In genomic region chr5:4038994-4039393, GRCh38 we compare ENCODE assay signal across 34 cellular contexts.
"Had no signal": no experiment of that assay in that cellular context is flagged by ENCODE, and none has a peak within 500 bp of the region (broad histone marks: within the 10 kb centered on the region; RNA-seq: fewer than 3 reads in every experiment).

No MANE protein-coding gene starts in this region.

- H3K27ac ChIP-seq: KMS-11 had no signal

- H3K36me3 ChIP-seq: MG63 had no signal

- DNase-seq: Karpas-422, Kasumi-1, MG63, MM.1S, MV-4-11, NCI-H1048, NCI-H1092, NCI-H1092 treated with DMSO at 0.1 percent for 48 hours, NCI-H1105, NCI-H1105 treated with DMSO at 0.1 percent for 48 hours, NCI-H1417, NCI-H1417 treated with DMSO at 0.1 percent for 48 hours, NCI-H1436, NCI-H1436 treated with DMSO at 0.1 percent for 48 hours, NCI-H146, NCI-H1694, NCI-H1694 treated with DMSO at 0.1 percent for 48 hours, NCI-H187, NCI-H187 treated with DMSO at 0.1 percent for 48 hours, NCI-H1930, NCI-H2029, NCI-H2029 treated with DMSO at 0.1 percent for 48 hours, NCI-H2081, NCI-H2081 treated with DMSO at 0.1 percent for 48 hours, NCI-H2107, NCI-H2171, NCI-H2171 treated with DMSO at 0.1 percent for 48 hours, NCI-H2227 treated with DMSO at 0.1 percent for 48 hours, NCI-H226, NCI-H345, NCI-H446, NCI-H446 treated with DMSO at 0.1 percent for 48 hours, NCI-H510A had no signal

- H3K9ac ChIP-seq: KMS-11 had no signal

- H3K4me2 ChIP-seq: KMS-11 had no signal

- H3K4me3 ChIP-seq: MG63 had no signal

- H3K27me3 ChIP-seq: MG63 had no signal

- H3K9me3 ChIP-seq: MG63 had no signal
